ENCODE assay signal across 1 cellular context in genomic region chr11:29634248-29634647, GRCh38.
TF ChIP-seq lines count a peak whose summit lies in the region.

No MANE protein-coding gene starts in this region.

TF ChIP-seq in WTC11, 78 proteins besides CTCF, POLR2A, EP300 and RAD21 (continued from another document):
- no peak for TF ChIP-seq PRDM15 (CRISPR knock-in tag; IDR thresholded peaks at IDR 0.05)
- TF ChIP-seq USF1 (CRISPR knock-in tag; IDR thresholded peaks at IDR 0.05), result no peak
- TF ChIP-seq ZNF263 (CRISPR knock-in tag; IDR thresholded peaks at IDR 0.05; ENCODE audit: low read depth), result no peak
- TF ChIP-seq, protein P1, sequence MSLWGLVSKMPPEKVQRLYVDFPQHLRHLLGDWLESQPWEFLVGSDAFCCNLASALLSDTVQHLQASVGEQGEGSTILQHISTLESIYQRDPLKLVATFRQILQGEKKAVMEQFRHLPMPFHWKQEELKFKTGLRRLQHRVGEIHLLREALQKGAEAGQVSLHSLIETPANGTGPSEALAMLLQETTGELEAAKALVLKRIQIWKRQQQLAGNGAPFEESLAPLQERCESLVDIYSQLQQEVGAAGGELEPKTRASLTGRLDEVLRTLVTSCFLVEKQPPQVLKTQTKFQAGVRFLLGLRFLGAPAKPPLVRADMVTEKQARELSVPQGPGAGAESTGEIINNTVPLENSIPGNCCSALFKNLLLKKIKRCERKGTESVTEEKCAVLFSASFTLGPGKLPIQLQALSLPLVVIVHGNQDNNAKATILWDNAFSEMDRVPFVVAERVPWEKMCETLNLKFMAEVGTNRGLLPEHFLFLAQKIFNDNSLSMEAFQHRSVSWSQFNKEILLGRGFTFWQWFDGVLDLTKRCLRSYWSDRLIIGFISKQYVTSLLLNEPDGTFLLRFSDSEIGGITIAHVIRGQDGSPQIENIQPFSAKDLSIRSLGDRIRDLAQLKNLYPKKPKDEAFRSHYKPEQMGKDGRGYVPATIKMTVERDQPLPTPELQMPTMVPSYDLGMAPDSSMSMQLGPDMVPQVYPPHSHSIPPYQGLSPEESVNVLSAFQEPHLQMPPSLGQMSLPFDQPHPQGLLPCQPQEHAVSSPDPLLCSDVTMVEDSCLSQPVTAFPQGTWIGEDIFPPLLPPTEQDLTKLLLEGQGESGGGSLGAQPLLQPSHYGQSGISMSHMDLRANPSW (CRISPR knock-in tag; conservative IDR thresholded peaks at IDR 0.05; ENCODE audit: low read depth), result no peak
- TF ChIP-seq, protein P2, sequence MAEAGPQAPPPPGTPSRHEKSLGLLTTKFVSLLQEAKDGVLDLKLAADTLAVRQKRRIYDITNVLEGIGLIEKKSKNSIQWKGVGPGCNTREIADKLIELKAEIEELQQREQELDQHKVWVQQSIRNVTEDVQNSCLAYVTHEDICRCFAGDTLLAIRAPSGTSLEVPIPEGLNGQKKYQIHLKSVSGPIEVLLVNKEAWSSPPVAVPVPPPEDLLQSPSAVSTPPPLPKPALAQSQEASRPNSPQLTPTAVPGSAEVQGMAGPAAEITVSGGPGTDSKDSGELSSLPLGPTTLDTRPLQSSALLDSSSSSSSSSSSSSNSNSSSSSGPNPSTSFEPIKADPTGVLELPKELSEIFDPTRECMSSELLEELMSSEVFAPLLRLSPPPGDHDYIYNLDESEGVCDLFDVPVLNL (CRISPR knock-in tag; IDR thresholded peaks at IDR 0.05; ENCODE audit: borderline replicate concordance, low read depth), result no peak
- TF ChIP-seq GTF2I (CRISPR knock-in tag; conservative IDR thresholded peaks at IDR 0.05), result no peak
- no peak for TF ChIP-seq PREB (CRISPR knock-in tag; IDR thresholded peaks at IDR 0.05; ENCODE audit: borderline replicate concordance)
- TF ChIP-seq, protein P3, sequence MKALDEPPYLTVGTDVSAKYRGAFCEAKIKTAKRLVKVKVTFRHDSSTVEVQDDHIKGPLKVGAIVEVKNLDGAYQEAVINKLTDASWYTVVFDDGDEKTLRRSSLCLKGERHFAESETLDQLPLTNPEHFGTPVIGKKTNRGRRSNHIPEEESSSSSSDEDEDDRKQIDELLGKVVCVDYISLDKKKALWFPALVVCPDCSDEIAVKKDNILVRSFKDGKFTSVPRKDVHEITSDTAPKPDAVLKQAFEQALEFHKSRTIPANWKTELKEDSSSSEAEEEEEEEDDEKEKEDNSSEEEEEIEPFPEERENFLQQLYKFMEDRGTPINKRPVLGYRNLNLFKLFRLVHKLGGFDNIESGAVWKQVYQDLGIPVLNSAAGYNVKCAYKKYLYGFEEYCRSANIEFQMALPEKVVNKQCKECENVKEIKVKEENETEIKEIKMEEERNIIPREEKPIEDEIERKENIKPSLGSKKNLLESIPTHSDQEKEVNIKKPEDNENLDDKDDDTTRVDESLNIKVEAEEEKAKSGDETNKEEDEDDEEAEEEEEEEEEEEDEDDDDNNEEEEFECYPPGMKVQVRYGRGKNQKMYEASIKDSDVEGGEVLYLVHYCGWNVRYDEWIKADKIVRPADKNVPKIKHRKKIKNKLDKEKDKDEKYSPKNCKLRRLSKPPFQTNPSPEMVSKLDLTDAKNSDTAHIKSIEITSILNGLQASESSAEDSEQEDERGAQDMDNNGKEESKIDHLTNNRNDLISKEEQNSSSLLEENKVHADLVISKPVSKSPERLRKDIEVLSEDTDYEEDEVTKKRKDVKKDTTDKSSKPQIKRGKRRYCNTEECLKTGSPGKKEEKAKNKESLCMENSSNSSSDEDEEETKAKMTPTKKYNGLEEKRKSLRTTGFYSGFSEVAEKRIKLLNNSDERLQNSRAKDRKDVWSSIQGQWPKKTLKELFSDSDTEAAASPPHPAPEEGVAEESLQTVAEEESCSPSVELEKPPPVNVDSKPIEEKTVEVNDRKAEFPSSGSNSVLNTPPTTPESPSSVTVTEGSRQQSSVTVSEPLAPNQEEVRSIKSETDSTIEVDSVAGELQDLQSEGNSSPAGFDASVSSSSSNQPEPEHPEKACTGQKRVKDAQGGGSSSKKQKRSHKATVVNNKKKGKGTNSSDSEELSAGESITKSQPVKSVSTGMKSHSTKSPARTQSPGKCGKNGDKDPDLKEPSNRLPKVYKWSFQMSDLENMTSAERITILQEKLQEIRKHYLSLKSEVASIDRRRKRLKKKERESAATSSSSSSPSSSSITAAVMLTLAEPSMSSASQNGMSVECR (CRISPR knock-in tag; IDR thresholded peaks at IDR 0.05; ENCODE audit: borderline replicate concordance), result no peak
- TF ChIP-seq ETV6 (CRISPR knock-in tag; IDR thresholded peaks at IDR 0.05), result no peak
TF ChIP-seq in WTC11: peak in this region for 0.
